1 cellular context compared by ENCODE assay signal in the genomic region with DNA sequence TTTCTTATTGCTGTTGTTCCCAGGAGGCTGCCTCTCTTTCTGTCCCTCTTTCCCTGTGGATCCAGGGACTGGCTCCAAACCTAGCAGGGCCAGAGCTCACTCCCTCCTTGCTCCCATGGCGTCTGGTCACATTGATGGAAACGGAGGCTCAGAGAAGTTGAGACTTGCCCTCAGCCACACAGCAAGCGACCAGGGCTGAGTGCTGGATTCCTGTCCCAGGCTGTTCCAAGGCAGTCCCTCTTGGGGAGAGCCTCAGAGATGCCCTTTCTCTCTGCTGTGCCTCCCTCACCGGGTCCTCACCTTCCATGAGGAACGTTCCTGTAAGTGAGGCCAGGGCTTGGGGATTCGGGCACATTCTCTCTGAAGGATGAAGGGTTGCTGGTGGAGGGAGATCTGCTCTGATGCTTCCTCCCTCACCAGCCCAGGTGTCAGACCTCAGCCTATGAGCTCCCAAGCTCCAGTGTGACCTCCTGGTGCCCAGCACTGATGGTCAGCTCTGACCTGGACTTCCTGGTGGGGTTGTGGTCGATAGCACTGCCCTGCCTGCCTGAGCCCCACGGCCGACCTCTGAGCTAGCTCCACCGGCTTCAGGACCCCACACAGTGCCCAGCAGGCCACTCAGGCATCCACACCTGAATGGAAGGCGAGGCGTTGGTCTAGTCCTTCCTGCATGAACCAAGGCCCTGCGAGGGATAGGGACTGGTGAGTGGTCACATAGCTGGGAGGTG.
TF ChIP-seq lines count a peak whose summit lies in the region.

No MANE protein-coding gene starts in this region.

TF ChIP-seq in HepG2, 621 proteins besides CTCF, POLR2A, EP300 and RAD21 (continued from another document):
- TF ChIP-seq, protein P1, sequence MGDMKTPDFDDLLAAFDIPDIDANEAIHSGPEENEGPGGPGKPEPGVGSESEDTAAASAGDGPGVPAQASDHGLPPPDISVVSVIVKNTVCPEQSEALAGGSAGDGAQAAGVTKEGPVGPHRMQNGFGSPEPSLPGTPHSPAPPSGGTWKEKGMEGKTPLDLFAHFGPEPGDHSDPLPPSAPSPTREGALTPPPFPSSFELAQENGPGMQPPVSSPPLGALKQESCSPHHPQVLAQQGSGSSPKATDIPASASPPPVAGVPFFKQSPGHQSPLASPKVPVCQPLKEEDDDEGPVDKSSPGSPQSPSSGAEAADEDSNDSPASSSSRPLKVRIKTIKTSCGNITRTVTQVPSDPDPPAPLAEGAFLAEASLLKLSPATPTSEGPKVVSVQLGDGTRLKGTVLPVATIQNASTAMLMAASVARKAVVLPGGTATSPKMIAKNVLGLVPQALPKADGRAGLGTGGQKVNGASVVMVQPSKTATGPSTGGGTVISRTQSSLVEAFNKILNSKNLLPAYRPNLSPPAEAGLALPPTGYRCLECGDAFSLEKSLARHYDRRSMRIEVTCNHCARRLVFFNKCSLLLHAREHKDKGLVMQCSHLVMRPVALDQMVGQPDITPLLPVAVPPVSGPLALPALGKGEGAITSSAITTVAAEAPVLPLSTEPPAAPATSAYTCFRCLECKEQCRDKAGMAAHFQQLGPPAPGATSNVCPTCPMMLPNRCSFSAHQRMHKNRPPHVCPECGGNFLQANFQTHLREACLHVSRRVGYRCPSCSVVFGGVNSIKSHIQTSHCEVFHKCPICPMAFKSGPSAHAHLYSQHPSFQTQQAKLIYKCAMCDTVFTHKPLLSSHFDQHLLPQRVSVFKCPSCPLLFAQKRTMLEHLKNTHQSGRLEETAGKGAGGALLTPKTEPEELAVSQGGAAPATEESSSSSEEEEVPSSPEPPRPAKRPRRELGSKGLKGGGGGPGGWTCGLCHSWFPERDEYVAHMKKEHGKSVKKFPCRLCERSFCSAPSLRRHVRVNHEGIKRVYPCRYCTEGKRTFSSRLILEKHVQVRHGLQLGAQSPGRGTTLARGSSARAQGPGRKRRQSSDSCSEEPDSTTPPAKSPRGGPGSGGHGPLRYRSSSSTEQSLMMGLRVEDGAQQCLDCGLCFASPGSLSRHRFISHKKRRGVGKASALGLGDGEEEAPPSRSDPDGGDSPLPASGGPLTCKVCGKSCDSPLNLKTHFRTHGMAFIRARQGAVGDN (CRISPR knock-in tag; IDR thresholded peaks at IDR 0.05), result 0 out of 2 replicates have a peak, but pooled peaks have one; percentile 48
- peak; percentile 97 for TF ChIP-seq ZNF768 (CRISPR knock-in tag; IDR thresholded peaks at IDR 0.05)
- 0 out of 2 replicates have a peak, but pooled peaks have one; percentile 26 for TF ChIP-seq ZNF614 (CRISPR knock-in tag; IDR thresholded peaks at IDR 0.05; ENCODE audit: borderline replicate concordance)
